33 cellular contexts compared by ENCODE assay signal in genomic region chr2:10661846-10662245, GRCh38. TPM values are rescaled to one million over a fixed set of nuclear protein-coding genes. Genes with fewer than 3 reads are reported as not detected.
"Had no signal": no experiment of that assay in that cellular context is flagged by ENCODE, and none has a peak within 500 bp of the region (broad histone marks: within the 10 kb centered on the region; RNA-seq: fewer than 3 reads in every experiment).

No MANE protein-coding gene starts in this region.

- ATAC-seq: activated naive CD4-positive, alpha-beta T cell treated with anti-CD3 and anti-CD28 coated beads, Interleukin-2, amount 50 U/mL, for 72 hours; activated T-cell treated with anti-CD3 and anti-CD28 coated beads, Interleukin-2, amount 50 U/mL, for 72 hours; effector memory CD8-positive, alpha-beta T cell; foreskin keratinocyte; gastroesophageal sphincter; heart right ventricle; WTC11 had no signal

- H3K9me3 Mint-ChIP-seq: activated CD4-positive, alpha-beta memory T cell treated with anti-CD3 and anti-CD28 coated beads, Interleukin-2, amount 10 ng/mL, durations not matched to agents 7 days and 5 days; activated CD4-positive, alpha-beta T cell treated with anti-CD3 and anti-CD28 coated beads, Interleukin-2, amount 10 ng/mL, durations not matched to agents 7 days and 5 days; activated naive CD4-positive, alpha-beta T cell treated with anti-CD3 and anti-CD28 coated beads, Interleukin-2, amount 10 ng/mL, durations not matched to agents 7 days and 5 days; activated naive CD4-positive, alpha-beta T cell treated with anti-CD3 and anti-CD28 coated beads, Interleukin-2, amount 50 U/mL, for 72 hours; activated T-cell treated with anti-CD3 and anti-CD28 coated beads, Interleukin-2, amount 50 U/mL, for 24 hours; activated T-cell treated with anti-CD3 and anti-CD28 coated beads, Interleukin-2, amount 50 U/mL, for 72 hours; brain; central memory CD8-positive, alpha-beta T cell; dendritic cell treated with granulocyte-macrophage colony-stimulating factor and Interleukin-4, amounts not matched to agents 40 ng/mL and 50 ng/mL, for 4 days; effector memory CD8-positive, alpha-beta T cell; WTC11 had no signal

- H3K9me3 ChIP-seq: ascending aorta, breast epithelium, esophagus squamous epithelium, gastroesophageal sphincter, heart right ventricle had no signal

- H3K27me3 Mint-ChIP-seq: activated CD4-positive, alpha-beta memory T cell treated with anti-CD3 and anti-CD28 coated beads, Interleukin-2, amount 10 ng/mL, durations not matched to agents 7 days and 5 days; activated CD4-positive, alpha-beta T cell treated with anti-CD3 and anti-CD28 coated beads, Interleukin-2, amount 10 ng/mL, durations not matched to agents 7 days and 5 days; activated naive CD4-positive, alpha-beta T cell treated with anti-CD3 and anti-CD28 coated beads, Interleukin-2, amount 10 ng/mL, durations not matched to agents 7 days and 5 days; activated T-cell treated with anti-CD3 and anti-CD28 coated beads, Interleukin-2, amount 50 U/mL, for 24 hours; brain; central memory CD8-positive, alpha-beta T cell; dendritic cell treated with granulocyte-macrophage colony-stimulating factor and Interleukin-4, amounts not matched to agents 40 ng/mL and 50 ng/mL, for 4 days; effector memory CD8-positive, alpha-beta T cell had no signal

- H3K4me1 ChIP-seq: ascending aorta, breast epithelium, esophagus squamous epithelium, gastroesophageal sphincter had no signal

- H3K4me1 Mint-ChIP-seq: activated naive CD4-positive, alpha-beta T cell treated with anti-CD3 and anti-CD28 coated beads, Interleukin-2, amount 10 ng/mL, durations not matched to agents 7 days and 5 days; brain; central memory CD8-positive, alpha-beta T cell; WTC11 had no signal

- H3K4me3 ChIP-seq: ascending aorta, breast epithelium, coronary artery, esophagus squamous epithelium, gastroesophageal sphincter, heart right ventricle had no signal

- H3K27ac Mint-ChIP-seq: activated CD4-positive, alpha-beta memory T cell treated with anti-CD3 and anti-CD28 coated beads, Interleukin-2, amount 10 ng/mL, durations not matched to agents 7 days and 5 days; activated CD4-positive, alpha-beta T cell treated with anti-CD3 and anti-CD28 coated beads, Interleukin-2, amount 10 ng/mL, durations not matched to agents 7 days and 5 days; activated naive CD4-positive, alpha-beta T cell treated with anti-CD3 and anti-CD28 coated beads, Interleukin-2, amount 10 ng/mL, durations not matched to agents 7 days and 5 days; activated naive CD4-positive, alpha-beta T cell treated with anti-CD3 and anti-CD28 coated beads, Interleukin-2, amount 50 U/mL, for 72 hours; activated T-cell treated with anti-CD3 and anti-CD28 coated beads, Interleukin-2, amount 50 U/mL, for 24 hours; activated T-cell treated with anti-CD3 and anti-CD28 coated beads, Interleukin-2, amount 50 U/mL, for 72 hours; brain; dendritic cell treated with granulocyte-macrophage colony-stimulating factor and Interleukin-4, amounts not matched to agents 40 ng/mL and 50 ng/mL, for 4 days; effector memory CD8-positive, alpha-beta T cell; WTC11 had no signal

- H3K27ac ChIP-seq: ascending aorta, breast epithelium, coronary artery, esophagus squamous epithelium, foreskin keratinocyte, gastroesophageal sphincter, heart right ventricle, VCaP had no signal

- DNase-seq: activated CD4-positive, alpha-beta memory T cell treated with anti-CD3 and anti-CD28 coated beads, Interleukin-2, amount 10 ng/mL, durations not matched to agents 7 days and 5 days; activated CD4-positive, alpha-beta T cell treated with anti-CD3 and anti-CD28 coated beads for 1 hour; activated CD4-positive, alpha-beta T cell treated with anti-CD3 and anti-CD28 coated beads for 4 hours; activated CD4-positive, alpha-beta T cell treated with anti-CD3 and anti-CD28 coated beads, Interleukin-2, amount 10 ng/mL, durations not matched to agents 7 days and 5 days; activated CD4-positive, alpha-beta T cell treated with anti-CD3 and anti-CD28 coated beads, Interleukin-2, amount 50 U/mL, for 4 hours; activated CD8-positive, alpha-beta memory T cell treated with anti-CD3 and anti-CD28 coated beads, Interleukin-2, amount 50 U/mL, for 48 hours; activated gamma-delta T cell; activated naive CD4-positive, alpha-beta T cell; activated naive CD4-positive, alpha-beta T cell treated with anti-CD3 and anti-CD28 coated beads, Interleukin-2, amount 10 ng/mL, durations not matched to agents 7 days and 5 days; activated T-cell treated with anti-CD3 and anti-CD28 coated beads for 4 hours; activated T-cell treated with anti-CD3 and anti-CD28 coated beads, Interleukin-2, amount 50 U/mL, for 24 hours; activated T-cell treated with anti-CD3 and anti-CD28 coated beads, Interleukin-2, amount 50 U/mL, for 72 hours; amygdala; effector CD4-positive, alpha-beta T cell; effector memory CD8-positive, alpha-beta T cell; erythroblast; esophagus squamous epithelium; foreskin keratinocyte; heart right ventricle; hippocampal formation; T-helper 2 cell had no signal

- H3K4me3 Mint-ChIP-seq: activated CD4-positive, alpha-beta memory T cell treated with anti-CD3 and anti-CD28 coated beads, Interleukin-2, amount 10 ng/mL, durations not matched to agents 7 days and 5 days; activated CD4-positive, alpha-beta T cell treated with anti-CD3 and anti-CD28 coated beads, Interleukin-2, amount 10 ng/mL, durations not matched to agents 7 days and 5 days; activated naive CD4-positive, alpha-beta T cell treated with anti-CD3 and anti-CD28 coated beads, Interleukin-2, amount 10 ng/mL, durations not matched to agents 7 days and 5 days; activated T-cell treated with anti-CD3 and anti-CD28 coated beads, Interleukin-2, amount 50 U/mL, for 24 hours; activated T-cell treated with anti-CD3 and anti-CD28 coated beads, Interleukin-2, amount 50 U/mL, for 72 hours; brain; central memory CD8-positive, alpha-beta T cell; dendritic cell treated with granulocyte-macrophage colony-stimulating factor and Interleukin-4, amounts not matched to agents 40 ng/mL and 50 ng/mL, for 4 days; effector memory CD8-positive, alpha-beta T cell; WTC11 had no signal

- H3K27me3 ChIP-seq: ascending aorta, breast epithelium, esophagus squamous epithelium, foreskin keratinocyte, gastroesophageal sphincter, heart right ventricle had no signal

RNA-seq across cellular contexts. Expression of gene ATP6V1C2, which starts 59.6 kb away (rescaled TPM):
- total RNA-seq: activated CD4-positive, alpha-beta memory T cell treated with anti-CD3 and anti-CD28 coated beads, Interleukin-2, amount 10 ng/mL, durations not matched to agents 7 days and 5 days; activated CD4-positive, alpha-beta T cell treated with anti-CD3 and anti-CD28 coated beads, Interleukin-2, amount 10 ng/mL, durations not matched to agents 7 days and 5 days; glomerular endothelial cell; T-helper 1 cell treated with Interleukin-12 subunit alpha and Interleukin-12 subunit beta and Interleukin-4 antibody, amounts not matched to agents 30 ng/mL and 1 ng/mL, for 36 hours had no signal
